ENCODE assay signal across 1 cellular context in the genomic region with DNA sequence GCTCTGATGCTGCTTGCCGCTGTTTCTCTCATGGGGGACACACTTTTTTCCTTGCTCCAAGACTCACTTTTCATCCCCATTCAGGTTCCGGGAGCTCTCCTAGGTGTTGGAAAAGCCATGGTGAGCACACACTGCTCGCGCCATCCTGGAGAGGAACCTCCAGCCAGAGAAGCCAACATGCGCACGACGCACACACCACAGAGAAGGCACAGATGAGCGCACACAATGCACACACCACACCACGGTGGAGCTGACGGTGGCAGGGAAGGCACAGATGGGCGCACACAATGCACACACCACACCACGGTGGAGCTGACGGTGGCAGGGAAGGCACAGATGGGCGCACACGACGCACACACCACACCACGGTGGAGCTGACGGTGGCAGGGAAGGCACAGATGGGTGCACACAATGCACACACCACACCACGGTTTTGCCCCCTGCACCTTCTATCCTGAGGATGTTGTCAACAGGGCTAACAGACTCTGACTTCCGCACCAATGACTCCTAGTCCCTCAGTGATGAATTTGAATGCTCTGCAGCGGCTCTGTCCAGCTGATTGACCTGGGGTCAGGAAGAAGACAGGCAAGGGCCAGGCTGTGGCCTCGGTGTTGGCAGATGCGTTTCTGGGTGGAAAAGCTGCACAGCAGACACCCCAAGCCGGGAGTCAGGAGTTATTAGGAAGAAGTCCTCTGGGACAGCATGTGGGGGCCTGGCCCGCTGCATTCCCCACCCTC.
TF ChIP-seq lines count a peak whose summit lies in the region.

No MANE protein-coding gene starts in this region.

TF ChIP-seq in HepG2, 621 proteins besides CTCF, POLR2A, EP300 and RAD21 (continued from another document):
- TF ChIP-seq, protein P1, sequence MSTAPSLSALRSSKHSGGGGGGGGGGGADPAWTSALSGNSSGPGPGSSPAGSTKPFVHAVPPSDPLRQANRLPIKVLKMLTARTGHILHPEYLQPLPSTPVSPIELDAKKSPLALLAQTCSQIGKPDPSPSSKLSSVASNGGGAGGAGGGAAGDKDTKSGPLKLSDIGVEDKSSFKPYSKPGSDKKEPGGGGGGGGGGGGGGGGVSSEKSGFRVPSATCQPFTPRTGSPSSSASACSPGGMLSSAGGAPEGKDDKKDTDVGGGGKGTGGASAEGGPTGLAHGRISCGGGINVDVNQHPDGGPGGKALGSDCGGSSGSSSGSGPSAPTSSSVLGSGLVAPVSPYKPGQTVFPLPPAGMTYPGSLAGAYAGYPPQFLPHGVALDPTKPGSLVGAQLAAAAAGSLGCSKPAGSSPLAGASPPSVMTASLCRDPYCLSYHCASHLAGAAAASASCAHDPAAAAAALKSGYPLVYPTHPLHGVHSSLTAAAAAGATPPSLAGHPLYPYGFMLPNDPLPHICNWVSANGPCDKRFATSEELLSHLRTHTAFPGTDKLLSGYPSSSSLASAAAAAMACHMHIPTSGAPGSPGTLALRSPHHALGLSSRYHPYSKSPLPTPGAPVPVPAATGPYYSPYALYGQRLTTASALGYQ (CRISPR knock-in tag; IDR thresholded peaks at IDR 0.05) = no peak
- TF ChIP-seq RXRB (CRISPR knock-in tag; IDR thresholded peaks at IDR 0.05; ENCODE audit: borderline replicate concordance) = no peak
- TF ChIP-seq MIER2 (CRISPR knock-in tag; IDR thresholded peaks at IDR 0.05) = no peak
- no peak for TF ChIP-seq ZNF569 (CRISPR knock-in tag; IDR thresholded peaks at IDR 0.05; ENCODE audit: borderline replicate concordance)
- no peak for TF ChIP-seq ZNF75D (CRISPR knock-in tag; IDR thresholded peaks at IDR 0.05; ENCODE audit: borderline replicate concordance)
- no peak for TF ChIP-seq PHF20 (CRISPR knock-in tag; IDR thresholded peaks at IDR 0.05)
- TF ChIP-seq, protein P2, sequence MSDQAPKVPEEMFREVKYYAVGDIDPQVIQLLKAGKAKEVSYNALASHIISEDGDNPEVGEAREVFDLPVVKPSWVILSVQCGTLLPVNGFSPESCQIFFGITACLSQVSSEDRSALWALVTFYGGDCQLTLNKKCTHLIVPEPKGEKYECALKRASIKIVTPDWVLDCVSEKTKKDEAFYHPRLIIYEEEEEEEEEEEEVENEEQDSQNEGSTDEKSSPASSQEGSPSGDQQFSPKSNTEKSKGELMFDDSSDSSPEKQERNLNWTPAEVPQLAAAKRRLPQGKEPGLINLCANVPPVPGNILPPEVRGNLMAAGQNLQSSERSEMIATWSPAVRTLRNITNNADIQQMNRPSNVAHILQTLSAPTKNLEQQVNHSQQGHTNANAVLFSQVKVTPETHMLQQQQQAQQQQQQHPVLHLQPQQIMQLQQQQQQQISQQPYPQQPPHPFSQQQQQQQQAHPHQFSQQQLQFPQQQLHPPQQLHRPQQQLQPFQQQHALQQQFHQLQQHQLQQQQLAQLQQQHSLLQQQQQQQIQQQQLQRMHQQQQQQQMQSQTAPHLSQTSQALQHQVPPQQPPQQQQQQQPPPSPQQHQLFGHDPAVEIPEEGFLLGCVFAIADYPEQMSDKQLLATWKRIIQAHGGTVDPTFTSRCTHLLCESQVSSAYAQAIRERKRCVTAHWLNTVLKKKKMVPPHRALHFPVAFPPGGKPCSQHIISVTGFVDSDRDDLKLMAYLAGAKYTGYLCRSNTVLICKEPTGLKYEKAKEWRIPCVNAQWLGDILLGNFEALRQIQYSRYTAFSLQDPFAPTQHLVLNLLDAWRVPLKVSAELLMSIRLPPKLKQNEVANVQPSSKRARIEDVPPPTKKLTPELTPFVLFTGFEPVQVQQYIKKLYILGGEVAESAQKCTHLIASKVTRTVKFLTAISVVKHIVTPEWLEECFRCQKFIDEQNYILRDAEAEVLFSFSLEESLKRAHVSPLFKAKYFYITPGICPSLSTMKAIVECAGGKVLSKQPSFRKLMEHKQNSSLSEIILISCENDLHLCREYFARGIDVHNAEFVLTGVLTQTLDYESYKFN (CRISPR knock-in tag; conservative IDR thresholded peaks at IDR 0.05) = no peak
- no peak for TF ChIP-seq ZNF772 (CRISPR knock-in tag; IDR thresholded peaks at IDR 0.05)
- TF ChIP-seq MTA1 (CRISPR knock-in tag; IDR thresholded peaks at IDR 0.05; ENCODE audit: borderline replicate concordance) = no peak
- no peak for TF ChIP-seq ZNF264 (CRISPR knock-in tag; IDR thresholded peaks at IDR 0.05)
- TF ChIP-seq, protein P3, sequence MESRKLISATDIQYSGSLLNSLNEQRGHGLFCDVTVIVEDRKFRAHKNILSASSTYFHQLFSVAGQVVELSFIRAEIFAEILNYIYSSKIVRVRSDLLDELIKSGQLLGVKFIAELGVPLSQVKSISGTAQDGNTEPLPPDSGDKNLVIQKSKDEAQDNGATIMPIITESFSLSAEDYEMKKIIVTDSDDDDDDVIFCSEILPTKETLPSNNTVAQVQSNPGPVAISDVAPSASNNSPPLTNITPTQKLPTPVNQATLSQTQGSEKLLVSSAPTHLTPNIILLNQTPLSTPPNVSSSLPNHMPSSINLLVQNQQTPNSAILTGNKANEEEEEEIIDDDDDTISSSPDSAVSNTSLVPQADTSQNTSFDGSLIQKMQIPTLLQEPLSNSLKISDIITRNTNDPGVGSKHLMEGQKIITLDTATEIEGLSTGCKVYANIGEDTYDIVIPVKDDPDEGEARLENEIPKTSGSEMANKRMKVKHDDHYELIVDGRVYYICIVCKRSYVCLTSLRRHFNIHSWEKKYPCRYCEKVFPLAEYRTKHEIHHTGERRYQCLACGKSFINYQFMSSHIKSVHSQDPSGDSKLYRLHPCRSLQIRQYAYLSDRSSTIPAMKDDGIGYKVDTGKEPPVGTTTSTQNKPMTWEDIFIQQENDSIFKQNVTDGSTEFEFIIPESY (CRISPR knock-in tag; IDR thresholded peaks at IDR 0.05) = no peak
- no peak for TF ChIP-seq MIER3 (CRISPR knock-in tag; IDR thresholded peaks at IDR 0.05; ENCODE audit: borderline replicate concordance)
- no peak for TF ChIP-seq ZNF703 (CRISPR knock-in tag; IDR thresholded peaks at IDR 0.05; ENCODE audit: borderline replicate concordance)
TF ChIP-seq in HepG2: peak in this region for 0.
